Comparison of ENCODE assay signal across 11 cellular contexts in genomic region chr2:237868631-237869356, GRCh38. TPM values are rescaled to one million over a fixed set of nuclear protein-coding genes. Genes with fewer than 3 reads are reported as not detected.
A peak's percentile ranks its signal among the peaks of the same experiment; 100 is the strongest.
DNase-seq lines count a peak whose midpoint lies in the region; ATAC-seq lines count a peak whose summit lies in the region.
"Had no signal": no experiment of that assay in that cellular context is flagged by ENCODE, and none has a peak within 500 bp of the region (broad histone marks: within the 10 kb centered on the region; RNA-seq: fewer than 3 reads in every experiment).

No MANE protein-coding gene starts in this region.

- H3K4me3 Mint-ChIP-seq in T-helper 2 cell treated with Interferon-gamma antibody and Interleukin-4, amounts not matched to agents 5 μg/mL and 100 μg/mL, for 36 hours: no peak overlapping the region

- H3K27me3 Mint-ChIP-seq in T-helper 2 cell treated with Interferon-gamma antibody and Interleukin-4, amounts not matched to agents 5 μg/mL and 100 μg/mL, for 36 hours (ENCODE audit: low read depth): peaks cover 26% of the 10 kb centered on the region

- peak overlapping the region; percentile 57 for H3K4me3 ChIP-seq in SK-N-MC
- H3K4me3 ChIP-seq in skeletal muscle cell (ENCODE audit: low read depth, low read length): no peak overlapping the region
- H3K4me3 ChIP-seq: Peyer's patch, upper lobe of left lung had no signal

- no peaks in the 10 kb centered on the region for H3K36me3 Mint-ChIP-seq in T-helper 2 cell treated with Interferon-gamma antibody and Interleukin-4, amounts not matched to agents 5 μg/mL and 100 μg/mL, for 36 hours (ENCODE audit: low read depth)

- no peaks in the 10 kb centered on the region for H3K9me3 ChIP-seq in SK-N-MC (ENCODE audit: low read depth, low read length)
- H3K9me3 ChIP-seq: Peyer's patch, upper lobe of left lung had no signal

- no peak for ATAC-seq in left ventricle myocardium superior

- intact Hi-C loops in left ventricle myocardium superior (cut with micrococcal nuclease): no loop called here

- peak overlapping the region; percentile 91 for H3K27ac ChIP-seq in SK-N-MC
- H3K27ac ChIP-seq: upper lobe of left lung had no signal

- DNase-seq in T-helper 2 cell treated with Interferon-gamma antibody and Interleukin-4, amounts not matched to agents 5 μg/mL and 100 μg/mL, for 36 hours (ENCODE audit: low spot score): no peak
- DNase-seq in T-helper 2 cell (no peak), SK-N-MC (ENCODE audit: low read depth, low spot score) (peak; percentile 63), fibroblast of peridontal ligament (ENCODE audit: extremely low read depth) (peak; percentile 83), skeletal muscle cell (ENCODE audit: low read depth) (peak; percentile 62), left ventricle myocardium superior (no peak), NCI-H2029 (lab: John Stamatoyannopoulos, UW) (no peak)
- DNase-seq in activated CD4-positive, alpha-beta T cell treated with anti-CD3 and anti-CD28 coated beads for 4 hours: no peak
- DNase-seq: 8988T, upper lobe of left lung had no signal

- peak overlapping the region; percentile 47 for H3K9ac ChIP-seq in SK-N-MC (ENCODE audit: insufficient read length)

- H3K27ac Mint-ChIP-seq in T-helper 2 cell treated with Interferon-gamma antibody and Interleukin-4, amounts not matched to agents 5 μg/mL and 100 μg/mL, for 36 hours: peak overlapping the region; percentile 52

- peaks cover 17% of the 10 kb centered on the region for H3K4me1 Mint-ChIP-seq in T-helper 2 cell treated with Interferon-gamma antibody and Interleukin-4, amounts not matched to agents 5 μg/mL and 100 μg/mL, for 36 hours (ENCODE audit: low read depth)

- no peaks in the 10 kb centered on the region; the same call in 1 of the 2 replicates for H3K36me3 ChIP-seq in SK-N-MC (ENCODE audit: insufficient read depth, low read length)
- H3K36me3 ChIP-seq: Peyer's patch, upper lobe of left lung had no signal

- H3K9me3 Mint-ChIP-seq in T-helper 2 cell treated with Interferon-gamma antibody and Interleukin-4, amounts not matched to agents 5 μg/mL and 100 μg/mL, for 36 hours: no peaks in the 10 kb centered on the region

RNA-seq across cellular contexts. Expression of gene RAMP1, which starts 9.4 kb away (rescaled TPM):
- total RNA-seq in left ventricle myocardium superior: 151 TPM

Comparison
In these comparisons a context has a peak if more than half of its experiments do, and no peak if none do; other contexts are left out.
1. DNase-seq: peak in SK-N-MC (single experiment), fibroblast of peridontal ligament (single experiment) and skeletal muscle cell (single experiment); none in T-helper 2 cell treated with Interferon-gamma antibody and Interleukin-4, amounts not matched to agents 5 μg/mL and 100 μg/mL, for 36 hours (single experiment), T-helper 2 cell (0 of 5), left ventricle myocardium superior (single experiment), NCI-H2029 (single experiment) and activated CD4-positive, alpha-beta T cell treated with anti-CD3 and anti-CD28 coated beads for 4 hours (0 of 2).